1 cellular context compared by ENCODE assay signal in genomic region chr15:62125763-62126162, GRCh38.
TF ChIP-seq lines count a peak whose summit lies in the region.

No MANE protein-coding gene starts in this region.

TF ChIP-seq in H1, 55 proteins besides CTCF, POLR2A, EP300 and RAD21:
- no peak for TF ChIP-seq EGR1 (IDR thresholded peaks at IDR 0.05; ENCODE audit: borderline replicate concordance, low read depth, low read length)
- TF ChIP-seq SIRT6 (IDR thresholded peaks at IDR 0.05; ENCODE audit: low read length): no peak
- TF ChIP-seq ASH2L (IDR thresholded peaks at IDR 0.05; ENCODE audit: low read length): no peak
- TF ChIP-seq BRCA1 (IDR thresholded peaks at IDR 0.05; ENCODE audit: low read depth, low read length): no peak
- TF ChIP-seq JUN (IDR thresholded peaks at IDR 0.05; ENCODE audit: low read depth, low read length): no peak
- TF ChIP-seq USF2 (IDR thresholded peaks at IDR 0.05; ENCODE audit: low read length): no peak
- TF ChIP-seq RNF2 (IDR thresholded peaks at IDR 0.05; ENCODE audit: borderline replicate concordance, low read depth, low read length, missing control alignments, poor library complexity, severe bottlenecking): no peak
- no peak for TF ChIP-seq SAP30 (IDR thresholded peaks at IDR 0.05; ENCODE audit: insufficient read depth, insufficient replicate concordance, low read length)
- TF ChIP-seq KDM5A (IDR thresholded peaks at IDR 0.05; ENCODE audit: low read length): no peak
